In genomic region chr14:31320922-31321779, GRCh38 we compare ENCODE assay signal across 19 cellular contexts.
"Had no signal": no experiment of that assay in that cellular context is flagged by ENCODE, and none has a peak within 500 bp of the region (broad histone marks: within the 10 kb centered on the region; RNA-seq: fewer than 3 reads in every experiment).

No MANE protein-coding gene starts in this region.

- H3K4me3 Mint-ChIP-seq: activated naive CD4-positive, alpha-beta T cell treated with anti-CD3 and anti-CD28 coated beads, Interleukin-2, amount 10 ng/mL, durations not matched to agents 7 days and 5 days; activated naive CD8-positive, alpha-beta T cell treated with anti-CD3 and anti-CD28 coated beads, Interleukin-2, amount 50 U/mL, for 24 hours; activated T-cell treated with anti-CD3 and anti-CD28 coated beads, Interleukin-2, amount 50 U/mL, for 4 hours had no signal

- H3K36me3 ChIP-seq: prostate gland, uterus had no signal

- ATAC-seq: activated naive CD8-positive, alpha-beta T cell treated with anti-CD3 and anti-CD28 coated beads, Interleukin-2, amount 50 U/mL, for 24 hours; activated T-cell treated with anti-CD3 and anti-CD28 coated beads, Interleukin-2, amount 50 U/mL, for 4 hours had no signal

- H3K27me3 ChIP-seq: transverse colon, uterus had no signal

- H3K4me1 Mint-ChIP-seq: activated naive CD4-positive, alpha-beta T cell treated with anti-CD3 and anti-CD28 coated beads, Interleukin-2, amount 10 ng/mL, durations not matched to agents 7 days and 5 days; activated naive CD8-positive, alpha-beta T cell treated with anti-CD3 and anti-CD28 coated beads, Interleukin-2, amount 50 U/mL, for 24 hours had no signal

- H3K9me3 Mint-ChIP-seq: activated naive CD4-positive, alpha-beta T cell treated with anti-CD3 and anti-CD28 coated beads, Interleukin-2, amount 10 ng/mL, durations not matched to agents 7 days and 5 days; activated naive CD8-positive, alpha-beta T cell treated with anti-CD3 and anti-CD28 coated beads, Interleukin-2, amount 50 U/mL, for 24 hours; activated T-cell treated with anti-CD3 and anti-CD28 coated beads, Interleukin-2, amount 50 U/mL, for 4 hours had no signal

- H3K27ac ChIP-seq: prostate gland, transverse colon, VCaP had no signal

- H3K36me3 Mint-ChIP-seq: activated naive CD4-positive, alpha-beta T cell treated with anti-CD3 and anti-CD28 coated beads, Interleukin-2, amount 10 ng/mL, durations not matched to agents 7 days and 5 days had no signal

- H3K4me3 ChIP-seq: lung, prostate gland, smooth muscle cell, transverse colon, uterus had no signal

- DNase-seq: activated CD4-positive, alpha-beta T cell treated with anti-CD3 and anti-CD28 coated beads, Interleukin-2, amount 50 U/mL, for 1 hour; activated CD4-positive, CD25-positive, alpha-beta regulatory T cell treated with anti-CD3 and anti-CD28 coated beads, Interleukin-2, amount 50 U/mL, for 72 hours; activated CD8-positive, alpha-beta memory T cell treated with anti-CD3 and anti-CD28 coated beads, Interleukin-2, amount 50 U/mL, for 4 hours; activated effector memory CD4-positive, alpha-beta T cell treated with Interleukin-2 at 50 U/mL for 16 hours; activated naive CD4-positive, alpha-beta T cell treated with anti-CD3 and anti-CD28 coated beads, Interleukin-2, amount 10 ng/mL, durations not matched to agents 7 days and 5 days; activated naive CD8-positive, alpha-beta T cell treated with anti-CD3 and anti-CD28 coated beads, Interleukin-2, amount 50 U/mL, for 24 hours; activated T-cell treated with anti-CD3 and anti-CD28 coated beads, Interleukin-2, amount 50 U/mL, for 4 hours; dermis blood vessel endothelial cell; effector memory CD4-positive, alpha-beta T cell; foreskin fibroblast; stimulated activated CD4-positive, alpha-beta T cell treated with anti-CD3 and anti-CD28 coated beads, Interleukin-4, amount 100 ng/mL, for 1 hour; T-helper 1 cell; T-helper 9 cell; transverse colon; uterus had no signal

- H3K27ac Mint-ChIP-seq: activated naive CD4-positive, alpha-beta T cell treated with anti-CD3 and anti-CD28 coated beads, Interleukin-2, amount 10 ng/mL, durations not matched to agents 7 days and 5 days; activated naive CD8-positive, alpha-beta T cell treated with anti-CD3 and anti-CD28 coated beads, Interleukin-2, amount 50 U/mL, for 24 hours had no signal

- H3K9me3 ChIP-seq: prostate gland, transverse colon, uterus had no signal

- H3K27me3 Mint-ChIP-seq: activated naive CD4-positive, alpha-beta T cell treated with anti-CD3 and anti-CD28 coated beads, Interleukin-2, amount 10 ng/mL, durations not matched to agents 7 days and 5 days; activated naive CD8-positive, alpha-beta T cell treated with anti-CD3 and anti-CD28 coated beads, Interleukin-2, amount 50 U/mL, for 24 hours had no signal

- H3K4me1 ChIP-seq: prostate gland, transverse colon, uterus had no signal
